Comparison of ENCODE assay signal across 12 cellular contexts in the genomic region with DNA sequence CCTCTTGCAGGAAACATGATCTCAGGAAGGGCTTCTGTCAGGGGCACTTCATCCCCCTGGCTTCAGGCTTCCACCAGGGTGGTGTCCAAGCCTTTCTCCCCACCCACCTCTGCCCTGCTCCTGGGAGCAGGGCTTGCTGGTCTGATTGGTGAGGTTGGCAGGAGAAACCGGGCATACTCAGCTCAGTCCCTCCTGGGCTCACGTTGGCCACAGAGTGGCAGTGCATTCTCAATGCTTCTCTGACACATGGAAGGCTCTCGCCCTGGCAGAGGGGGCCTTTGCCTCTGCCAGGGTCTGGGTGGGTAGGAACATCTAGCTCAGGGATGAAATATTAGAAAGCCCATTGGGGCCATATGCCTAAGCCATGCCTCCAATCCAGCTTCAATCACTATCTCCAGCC.
DNase-seq lines count a peak whose midpoint lies in the region; ATAC-seq and TF ChIP-seq lines count a peak whose summit lies in the region.
"Had no signal": no experiment of that assay in that cellular context is flagged by ENCODE, and none has a peak within 500 bp of the region (broad histone marks: within the 10 kb centered on the region; RNA-seq: fewer than 3 reads in every experiment).

No MANE protein-coding gene starts in this region.

- DNase-seq in T47D (ENCODE audit: low read depth in 1 of 2, low spot score in 1 of 2) = peak; percentile 30 to 51
- no peak for DNase-seq in mammary epithelial cell
- no peak for DNase-seq in astrocyte of the spinal cord (ENCODE audit: low read depth, low spot score)
- peak; percentile 69 for DNase-seq in left kidney (ENCODE audit: low read depth, low spot score)
- DNase-seq in aorta = no peak
- no peak for DNase-seq in Peyer's patch
- DNase-seq: naive thymus-derived CD8-positive, alpha-beta T cell; NCI-H2171 treated with DMSO at 0.1 percent for 48 hours; stimulated activated CD8-positive, alpha-beta memory T cell treated with anti-CD3 and anti-CD28 coated beads, Interleukin-4, amount 100 ng/mL, for 48 hours had no signal

- H3K9me3 ChIP-seq in mammary epithelial cell (replicated peaks; ENCODE audit: insufficient read depth, low read length) (no peaks in the 10 kb centered on the region), aorta (ENCODE audit: control insufficient read depth, low read length) (no peaks in the 10 kb centered on the region), Peyer's patch (no peaks in the 10 kb centered on the region)

- no peak overlapping the region for H3K4me2 ChIP-seq in mammary epithelial cell (ENCODE audit: insufficient read depth, low read depth, low read length)

- TF ChIP-seq POLR2A in Peyer's patch (IDR thresholded peaks at IDR 0.05) = no peak

- H3K36me3 ChIP-seq in mammary epithelial cell (ENCODE audit: insufficient read depth, low read length) (no peaks in the 10 kb centered on the region), aorta (ENCODE audit: control insufficient read depth in 1 of 2, insufficient read depth in 2 of 2, low read length in 1 of 2) (no peaks in the 10 kb centered on the region), Peyer's patch (no peaks in the 10 kb centered on the region)

- no peaks in the 10 kb centered on the region for H4K20me1 ChIP-seq in mammary epithelial cell (ENCODE audit: insufficient read depth, low read length)

- H3K4me3 ChIP-seq in mammary epithelial cell (replicated peaks in 1 of 3; ENCODE audit: insufficient read depth in 1 of 3, low read depth in 2 of 3, low read length in 3 of 3) (no peak overlapping the region), astrocyte of the spinal cord (ENCODE audit: low read depth, low read length) (no peak overlapping the region), aorta (ENCODE audit: low read length in 2 of 2) (no peak overlapping the region), Peyer's patch (no peak overlapping the region)
- H3K4me3 ChIP-seq: dorsolateral prefrontal cortex had no signal

- no peak overlapping the region for H3K27ac ChIP-seq in mammary epithelial cell (ENCODE audit: insufficient read depth, low read depth, low read length)
- no peak overlapping the region for H3K27ac ChIP-seq in aorta (ENCODE audit: low read depth in 1 of 2, low read length in 2 of 2)
- no peak overlapping the region for H3K27ac ChIP-seq in Peyer's patch
- H3K27ac ChIP-seq: dorsolateral prefrontal cortex had no signal

- no peak overlapping the region for H2AFZ ChIP-seq in mammary epithelial cell (ENCODE audit: low read depth, low read length)

- H3K4me1 ChIP-seq in mammary epithelial cell (ENCODE audit: insufficient read depth, low read length) (no peaks in the 10 kb centered on the region), aorta (ENCODE audit: control insufficient read depth in 1 of 2, insufficient read depth in 2 of 2, low read length in 2 of 2) (no peaks in the 10 kb centered on the region), Peyer's patch (peaks cover 0 to 5% (median 0%) of the 10 kb centered on the region in 4 donors)

- H3K79me2 ChIP-seq in mammary epithelial cell (ENCODE audit: insufficient read depth, low read length) = no peaks in the 10 kb centered on the region

- intact Hi-C loops in mammary epithelial cell (cut with micrococcal nuclease) = no loop called here
- intact Hi-C loops in aorta (cut with DNase I) = no loop called here

- CTCF ChIA-PET in mammary epithelial cell (lab: Charles Lee; ENCODE audit: low non-redundant PET) = no interaction called here

- BruUV-seq in mammary epithelial cell (replicated peaks; lab: Mats Ljungman, UMichigan) = no TSS peak

- no peaks in the 10 kb centered on the region for H3K27me3 ChIP-seq in mammary epithelial cell (ENCODE audit: insufficient read depth, low read length)
- peaks cover 0 to 2% of the 10 kb centered on the region in 2 donors for H3K27me3 ChIP-seq in aorta (ENCODE audit: control insufficient read depth in 1 of 2, insufficient read depth in 2 of 2, low read length in 1 of 2)
- H3K27me3 ChIP-seq in Peyer's patch = no peaks in the 10 kb centered on the region

- in situ Hi-C loops in T47D (cut with HindIII; ENCODE audit: low pct_unique_long_range_greater_than_20kb, low sequenced_read_pairs) = no loop called here
- in situ Hi-C loops in mammary epithelial cell (cut with MboI; ENCODE audit: low sequenced_read_pairs in 2 of 2) = no loop called here
- in situ Hi-C loops in astrocyte of the spinal cord (cut with HindIII; ENCODE audit: low sequenced_read_pairs) = no loop called here

- 27% methylated on average over 3 of the region's 3 CpGs for WGBS in mammary epithelial cell (ENCODE audit: low coverage, missing lambda C conversion rate)
- 10 to 13% methylated on average over 3 of the region's 3 CpGs for WGBS in aorta, 2 donors

- dilution Hi-C loops in mammary epithelial cell (cut with HindIII; ENCODE audit: low sequenced_read_pairs) = no loop called here

- peak; percentile 26 for ATAC-seq in aorta (ENCODE audit: low FRiP score)
- ATAC-seq in HG02870 (IDR thresholded peaks at IDR 0.05; ENCODE audit: unreplicated experiment) = no peak
- no peak for ATAC-seq in GM19455 (IDR thresholded peaks at IDR 0.05; ENCODE audit: unreplicated experiment)
- ATAC-seq: naive thymus-derived CD8-positive, alpha-beta T cell had no signal

- H3K9ac ChIP-seq in mammary epithelial cell (ENCODE audit: insufficient read depth, low read length) = no peak overlapping the region

- no peak for TF ChIP-seq CTCF in mammary epithelial cell (conservative IDR thresholded peaks at IDR 0.05 in 1 of 2, IDR thresholded peaks at IDR 0.05 in 1 of 2; ENCODE audit: extremely low read depth in 1 of 2, insufficient read depth in 1 of 2, low read depth in 1 of 2, low read length in 2 of 2)
- peak; percentile 1 for TF ChIP-seq CTCF in astrocyte of the spinal cord (IDR thresholded peaks at IDR 0.05; ENCODE audit: low read depth, low read length)
- TF ChIP-seq CTCF in Peyer's patch (IDR thresholded peaks at IDR 0.05) = peak in 2 of 6 experiments; percentile 6 to 17

Comparison
In these comparisons a context has a peak if more than half of its experiments do, and no peak if none do; other contexts are left out.
1. DNase-seq: peak in T47D (2 of 2) and left kidney (single experiment); none in mammary epithelial cell (single experiment), astrocyte of the spinal cord (single experiment), aorta (0 of 2) and Peyer's patch (0 of 3).